Comparison of ENCODE assay signal across 9 cellular contexts in the genomic region with DNA sequence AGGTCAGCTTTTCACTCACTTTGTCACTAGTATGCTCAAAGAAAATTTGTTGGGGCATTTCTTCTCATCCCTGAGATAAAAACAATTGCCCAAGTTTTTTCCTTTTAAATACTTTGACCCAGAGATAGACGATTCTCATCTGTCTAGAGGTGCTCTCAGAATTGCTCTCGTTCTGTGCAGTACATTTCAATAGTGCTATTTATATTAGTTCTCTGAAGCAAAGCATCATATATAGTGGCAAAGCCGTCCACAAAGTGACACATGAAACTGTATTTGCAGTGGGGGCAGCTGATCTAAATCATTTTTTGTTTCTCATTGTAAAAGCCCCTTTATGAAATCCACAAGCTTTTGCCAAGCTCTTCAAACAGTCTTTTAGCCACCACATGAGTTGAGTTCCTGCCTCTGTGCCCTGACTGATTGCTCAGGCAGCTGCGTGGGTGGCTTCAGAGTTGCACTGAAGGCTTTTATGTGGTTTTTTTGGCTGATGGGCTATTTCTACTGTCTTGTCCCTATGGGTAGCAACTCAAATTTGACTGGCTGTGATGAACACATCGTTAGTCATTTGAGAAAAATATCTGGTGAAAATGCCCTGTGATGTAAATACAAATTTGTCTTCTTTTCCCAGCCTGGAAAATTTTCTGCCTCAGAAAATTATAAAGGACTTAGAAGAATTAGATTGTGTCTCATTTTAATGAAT.
A peak's percentile ranks its signal among the peaks of the same experiment; 100 is the strongest.
DNase-seq lines count a peak whose midpoint lies in the region; ATAC-seq and TF ChIP-seq lines count a peak whose summit lies in the region.
"Had no signal": no experiment of that assay in that cellular context is flagged by ENCODE, and none has a peak within 500 bp of the region (broad histone marks: within the 10 kb centered on the region; RNA-seq: fewer than 3 reads in every experiment).

No MANE protein-coding gene starts in this region.

- DNase-seq in activated CD4-positive, alpha-beta T cell treated with anti-CD3 and anti-CD28 coated beads for 24 hours (ENCODE audit: low read depth in 2 of 2), result peak; percentile 57 to 74
- DNase-seq in fibroblast of lung (ENCODE audit: low read depth in 2 of 2), result peak; percentile 11 to 94
- DNase-seq in stimulated activated CD8-positive, alpha-beta memory T cell treated with anti-CD3 and anti-CD28 coated beads, Interleukin-7, amount 100 ng/mL, for 4 hours (ENCODE audit: low read depth in 2 of 2), result peak; percentile 70 to 72
- DNase-seq in body of pancreas, result no peak
- no peak for DNase-seq in NCI-H82 treated with DMSO at 0.1 percent for 48 hours (lab: John Stamatoyannopoulos, UW; ENCODE audit: unreplicated experiment)
- no peak for DNase-seq in CD1c-positive myeloid dendritic cell (ENCODE audit: extremely low spot score)
- DNase-seq: right lobe of liver had no signal

- no peaks in the 10 kb centered on the region for H4K20me1 ChIP-seq in fibroblast of lung (ENCODE audit: control insufficient read depth, extremely low read depth, insufficient read depth, low read length)

- no peaks in the 10 kb centered on the region for H3K79me2 ChIP-seq in fibroblast of lung (ENCODE audit: control insufficient read depth, insufficient read depth, low read length)

- H2AFZ ChIP-seq in fibroblast of lung (ENCODE audit: low read length), result no peak overlapping the region

- no peak overlapping the region for H3K4me3 ChIP-seq in fibroblast of lung (replicated peaks in 1 of 4; ENCODE audit: control extremely low read depth in 1 of 4, insufficient read depth in 1 of 4, low read depth in 3 of 4, low read length in 4 of 4)
- H3K4me3 ChIP-seq in body of pancreas, result no peak overlapping the region
- H3K4me3 ChIP-seq: right lobe of liver had no signal

- H3K4me1 ChIP-seq in fibroblast of lung (ENCODE audit: control insufficient read depth, extremely low read depth, insufficient read depth, low read length), result peaks cover 2% of the 10 kb centered on the region
- H3K4me1 ChIP-seq in body of pancreas, result no peaks in the 10 kb centered on the region
- H3K4me1 ChIP-seq: right lobe of liver had no signal

- WGBS in body of pancreas, 2 donors, result 76 to 80% methylated on average over 5 of the region's 5 CpGs

- H3K9me3 ChIP-seq in fibroblast of lung (ENCODE audit: control insufficient read depth, insufficient read depth, low read depth, low read length) (no peaks in the 10 kb centered on the region), body of pancreas (no peaks in the 10 kb centered on the region)
- H3K9me3 ChIP-seq: right lobe of liver had no signal

- no peak overlapping the region for H3K9ac ChIP-seq in fibroblast of lung (ENCODE audit: insufficient read depth, low read length)

- no peak for TF ChIP-seq POLR2A in body of pancreas (IDR thresholded peaks at IDR 0.05)

- H3K36me3 ChIP-seq in fibroblast of lung (ENCODE audit: control insufficient read depth, insufficient read depth, low read length) (no peaks in the 10 kb centered on the region), body of pancreas (replicated peaks in 1 of 2; ENCODE audit: insufficient read depth in 1 of 2, low read depth in 2 of 2) (no peaks in the 10 kb centered on the region)
- H3K36me3 ChIP-seq: right lobe of liver had no signal

- no peak overlapping the region for H3K4me2 ChIP-seq in fibroblast of lung (ENCODE audit: extremely low read depth, insufficient read depth, low read length)

- TF ChIP-seq CTCF in fibroblast of lung (conservative IDR thresholded peaks at IDR 0.05 in 1 of 2, IDR thresholded peaks at IDR 0.05 in 1 of 2; ENCODE audit: low read depth in 1 of 2, low read length in 2 of 2) (no peak), body of pancreas (IDR thresholded peaks at IDR 0.05) (no peak)

- H3K27ac ChIP-seq in fibroblast of lung (ENCODE audit: insufficient read depth, low read length) (no peak overlapping the region), body of pancreas (no peak overlapping the region)
- H3K27ac ChIP-seq: right lobe of liver had no signal

- ATAC-seq in GM19025 (IDR thresholded peaks at IDR 0.05; ENCODE audit: low read depth, unreplicated experiment) (peak; percentile 84), HG03103 (IDR thresholded peaks at IDR 0.05; ENCODE audit: low read depth, unreplicated experiment) (peak; percentile 96), body of pancreas (no peak)

- H3K27me3 ChIP-seq in fibroblast of lung (ENCODE audit: control insufficient read depth, insufficient read depth, low read length), result no peaks in the 10 kb centered on the region
- H3K27me3 ChIP-seq in body of pancreas, result no peaks in the 10 kb centered on the region
- H3K27me3 ChIP-seq: right lobe of liver had no signal

- intact Hi-C loops in body of pancreas (cut with DNase I), result no loop called here

Comparison
In these comparisons a context has a peak if more than half of its experiments do, and no peak if none do; other contexts are left out.
1. DNase-seq: peak in activated CD4-positive, alpha-beta T cell treated with anti-CD3 and anti-CD28 coated beads for 24 hours (2 of 2), fibroblast of lung (2 of 2) and stimulated activated CD8-positive, alpha-beta memory T cell treated with anti-CD3 and anti-CD28 coated beads, Interleukin-7, amount 100 ng/mL, for 4 hours (2 of 2); none in body of pancreas (0 of 4), NCI-H82 treated with DMSO at 0.1 percent for 48 hours (single experiment) and CD1c-positive myeloid dendritic cell (single experiment).